7 cellular contexts compared by ENCODE assay signal in genomic region chr21:19832551-19832950, GRCh38.
"Had no signal": no experiment of that assay in that cellular context is flagged by ENCODE, and none has a peak within 500 bp of the region (broad histone marks: within the 10 kb centered on the region; RNA-seq: fewer than 3 reads in every experiment).

No MANE protein-coding gene starts in this region.

- H3K4me2 ChIP-seq: GM23338 had no signal

- H2AFZ ChIP-seq: GM23338 had no signal

- DNase-seq: H9, HCEC 1CT, IMR-90 had no signal

- H3K4me3 ChIP-seq: GM23338 had no signal

- FAIRE-seq: H1, H54 had no signal

- H3K27ac ChIP-seq: HL-60 had no signal
